In the genomic region with DNA sequence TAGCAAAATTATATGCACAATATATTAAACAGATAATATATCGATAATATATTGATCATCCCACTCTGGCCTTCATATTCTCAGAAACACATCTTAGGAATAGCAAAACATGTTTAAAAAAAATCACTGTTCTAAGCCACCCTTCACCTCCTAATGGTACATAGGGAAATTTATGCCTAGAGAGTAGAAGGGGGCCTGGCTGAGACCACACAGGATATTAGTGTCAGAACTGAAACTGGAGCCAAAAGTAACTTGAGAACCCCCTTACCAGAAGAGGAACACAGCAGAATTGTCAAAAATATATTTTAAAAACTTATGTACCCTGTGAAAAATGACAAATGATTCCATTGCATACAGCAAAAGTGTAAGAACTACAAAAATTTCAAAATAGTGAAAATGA, we compare ENCODE assay signal across 28 cellular contexts.
A peak's percentile ranks its signal among the peaks of the same experiment; 100 is the strongest.
DNase-seq lines count a peak whose midpoint lies in the region; ATAC-seq, FAIRE-seq and TF ChIP-seq lines count a peak whose summit lies in the region.
"Had no signal": no experiment of that assay in that cellular context is flagged by ENCODE, and none has a peak within 500 bp of the region (broad histone marks: within the 10 kb centered on the region; RNA-seq: fewer than 3 reads in every experiment).

No MANE protein-coding gene starts in this region.

- peak overlapping the region; percentile 60 for H3K4me2 ChIP-seq in Loucy (ENCODE audit: low read depth, low read length, poor library complexity, severe bottlenecking)

- H3K4me3 ChIP-seq in Loucy (ENCODE audit: low read length, poor library complexity, severe bottlenecking), result no peak overlapping the region
- H3K4me3 ChIP-seq: left ventricle myocardium inferior, prostate gland, sigmoid colon, suprapubic skin had no signal

- no peaks in the 10 kb centered on the region for H3K9me3 ChIP-seq in Loucy (ENCODE audit: insufficient read depth, low read depth, low read length)
- H3K9me3 ChIP-seq: left ventricle myocardium inferior, prostate gland, sigmoid colon, suprapubic skin had no signal

- peak overlapping the region; percentile 32 for H3K9ac ChIP-seq in Loucy (ENCODE audit: low read depth, low read length, poor library complexity, severe bottlenecking)

- H3K79me2 ChIP-seq in Loucy (ENCODE audit: insufficient read depth, low read length), result no peaks in the 10 kb centered on the region

- no peaks in the 10 kb centered on the region for H3K27me3 Mint-ChIP-seq in T-helper 2 cell treated with Interferon-gamma antibody and Interleukin-4, amounts not matched to agents 5 μg/mL and 100 μg/mL, for 36 hours (ENCODE audit: low read depth)
- H3K27me3 Mint-ChIP-seq: CD4-positive, CD25-positive, alpha-beta regulatory T cell; naive thymus-derived CD4-positive, alpha-beta T cell had no signal

- H3K4me1 Mint-ChIP-seq in T-helper 2 cell treated with Interferon-gamma antibody and Interleukin-4, amounts not matched to agents 5 μg/mL and 100 μg/mL, for 36 hours (ENCODE audit: low read depth), result peaks cover 17% of the 10 kb centered on the region

- no peak for TF ChIP-seq CTCF in Loucy (conservative IDR thresholded peaks at IDR 0.05; ENCODE audit: low read length)

- peak overlapping the region; percentile 31 for H3K27ac Mint-ChIP-seq in T-helper 2 cell treated with Interferon-gamma antibody and Interleukin-4, amounts not matched to agents 5 μg/mL and 100 μg/mL, for 36 hours
- H3K27ac Mint-ChIP-seq: activated T-cell treated with anti-CD3 and anti-CD28 coated beads, Interleukin-2, amount 50 U/mL, for 24 hours; stimulated activated naive B cell treated with anti-CD40 and anti-IgM and Interleukin-4, amounts not matched to agents 10 μg/mL and 1 μg/mL and 100 μg/mL, for 72 hours had no signal

- peaks cover 8% of the 10 kb centered on the region for H3K9me3 Mint-ChIP-seq in T-helper 2 cell treated with Interferon-gamma antibody and Interleukin-4, amounts not matched to agents 5 μg/mL and 100 μg/mL, for 36 hours
- H3K9me3 Mint-ChIP-seq: activated T-cell treated with anti-CD3 and anti-CD28 coated beads, Interleukin-2, amount 50 U/mL, for 24 hours; stimulated activated naive B cell treated with anti-CD40 and anti-IgM and Interleukin-4, amounts not matched to agents 10 μg/mL and 1 μg/mL and 100 μg/mL, for 72 hours had no signal

- H2AFZ ChIP-seq in Loucy (ENCODE audit: low read length), result no peak overlapping the region

- H3K36me3 Mint-ChIP-seq in T-helper 2 cell treated with Interferon-gamma antibody and Interleukin-4, amounts not matched to agents 5 μg/mL and 100 μg/mL, for 36 hours (ENCODE audit: low read depth), result peaks cover 2% of the 10 kb centered on the region
- H3K36me3 Mint-ChIP-seq: CD4-positive, CD25-positive, alpha-beta regulatory T cell; IgD-negative memory B cell; stimulated activated naive B cell treated with anti-CD40 and anti-IgM and Interleukin-4, amounts not matched to agents 10 μg/mL and 1 μg/mL and 100 μg/mL, for 72 hours had no signal

- no peaks in the 10 kb centered on the region for H3K9me2 ChIP-seq in Loucy (replicated peaks; ENCODE audit: low read depth, low read length)

- no peaks in the 10 kb centered on the region for H3K27me3 ChIP-seq in Loucy (ENCODE audit: insufficient read depth, low read length, poor library complexity, severe bottlenecking)
- H3K27me3 ChIP-seq: suprapubic skin had no signal

- H3F3A ChIP-seq in Loucy (ENCODE audit: low read depth), result no peaks in the 10 kb centered on the region

- no peaks in the 10 kb centered on the region for H3K36me3 ChIP-seq in Loucy (ENCODE audit: insufficient read depth, low read length)
- H3K36me3 ChIP-seq: left ventricle myocardium inferior, prostate gland, sigmoid colon, suprapubic skin had no signal

- H4K20me1 ChIP-seq in Loucy (ENCODE audit: insufficient read depth, low read length, poor library complexity, severe bottlenecking), result no peaks in the 10 kb centered on the region

- peak; percentile 43 for ATAC-seq in GM18868 (IDR thresholded peaks at IDR 0.05; ENCODE audit: unreplicated experiment)
- no peak for ATAC-seq in HG02884 (IDR thresholded peaks at IDR 0.05; ENCODE audit: unreplicated experiment)

- FAIRE-seq in urothelium cell line (lab: Jason Lieb, UNC), result no peak
- FAIRE-seq: bronchial epithelial cell, islet of Langerhans had no signal

- no peak for DNase-seq in T-helper 2 cell treated with Interferon-gamma antibody and Interleukin-4, amounts not matched to agents 5 μg/mL and 100 μg/mL, for 36 hours (ENCODE audit: low spot score)
- DNase-seq in T-helper 2 cell (no peak), left kidney (ENCODE audit: low read depth, low spot score) (peak; percentile 14), HCEC 1CT (no peak), urothelium cell line (ENCODE audit: low spot score) (no peak)
- DNase-seq: 8988T; activated CD4-positive, CD25-positive, alpha-beta regulatory T cell; activated T-cell treated with anti-CD3 and anti-CD28 coated beads, Interleukin-2, amount 50 U/mL, for 24 hours; amygdala; EL; left ventricle myocardium inferior; NCI-H1092 treated with DMSO at 0.1 percent for 48 hours; NCI-H1930; NCI-H526; Right ventricle myocardium superior; sigmoid colon; stimulated activated CD4-positive, alpha-beta T cell treated with anti-CD3 and anti-CD28 coated beads, Interleukin-4, amount 100 ng/mL, for 4 hours had no signal

- peaks cover 44% of the 10 kb centered on the region for H3K4me1 ChIP-seq in Loucy (ENCODE audit: insufficient read depth, low read length, poor library complexity, severe bottlenecking)
- H3K4me1 ChIP-seq: left ventricle myocardium inferior, prostate gland, sigmoid colon, suprapubic skin had no signal

- H3K4me3 Mint-ChIP-seq in T-helper 2 cell treated with Interferon-gamma antibody and Interleukin-4, amounts not matched to agents 5 μg/mL and 100 μg/mL, for 36 hours, result no peak overlapping the region
- H3K4me3 Mint-ChIP-seq: activated T-cell treated with anti-CD3 and anti-CD28 coated beads, Interleukin-2, amount 50 U/mL, for 24 hours; CD4-positive, CD25-positive, alpha-beta regulatory T cell; stimulated activated naive B cell treated with anti-CD40 and anti-IgM and Interleukin-4, amounts not matched to agents 10 μg/mL and 1 μg/mL and 100 μg/mL, for 72 hours had no signal
